In the genomic region with DNA sequence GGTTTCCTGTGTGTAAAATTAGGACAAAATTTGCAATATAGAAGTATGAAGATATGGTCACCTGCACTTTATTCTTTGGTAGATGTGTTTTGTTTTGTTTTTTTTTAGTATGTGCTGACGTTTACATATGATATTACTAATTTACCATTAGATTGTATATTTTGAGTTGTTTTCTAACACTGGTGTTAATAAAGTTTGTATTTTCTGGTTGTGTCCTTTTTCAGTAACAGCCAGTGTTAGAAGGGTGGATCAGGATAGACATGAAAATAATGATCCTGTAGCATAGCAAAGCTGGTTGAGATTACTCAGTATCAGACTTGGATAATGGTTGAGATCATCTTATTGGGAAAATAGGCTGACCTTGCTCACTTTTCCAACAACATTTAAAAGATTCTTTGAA, we compare ENCODE assay signal across 1 cellular context.
TF ChIP-seq lines count a peak whose summit lies in the region.

No MANE protein-coding gene starts in this region.

TF ChIP-seq in GM12878, 131 proteins besides CTCF, POLR2A, EP300 and RAD21:
- TF ChIP-seq, protein P1, sequence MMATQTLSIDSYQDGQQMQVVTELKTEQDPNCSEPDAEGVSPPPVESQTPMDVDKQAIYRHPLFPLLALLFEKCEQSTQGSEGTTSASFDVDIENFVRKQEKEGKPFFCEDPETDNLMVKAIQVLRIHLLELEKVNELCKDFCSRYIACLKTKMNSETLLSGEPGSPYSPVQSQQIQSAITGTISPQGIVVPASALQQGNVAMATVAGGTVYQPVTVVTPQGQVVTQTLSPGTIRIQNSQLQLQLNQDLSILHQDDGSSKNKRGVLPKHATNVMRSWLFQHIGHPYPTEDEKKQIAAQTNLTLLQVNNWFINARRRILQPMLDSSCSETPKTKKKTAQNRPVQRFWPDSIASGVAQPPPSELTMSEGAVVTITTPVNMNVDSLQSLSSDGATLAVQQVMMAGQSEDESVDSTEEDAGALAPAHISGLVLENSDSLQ (IDR thresholded peaks at IDR 0.05) = no peak
- TF ChIP-seq, protein P2, sequence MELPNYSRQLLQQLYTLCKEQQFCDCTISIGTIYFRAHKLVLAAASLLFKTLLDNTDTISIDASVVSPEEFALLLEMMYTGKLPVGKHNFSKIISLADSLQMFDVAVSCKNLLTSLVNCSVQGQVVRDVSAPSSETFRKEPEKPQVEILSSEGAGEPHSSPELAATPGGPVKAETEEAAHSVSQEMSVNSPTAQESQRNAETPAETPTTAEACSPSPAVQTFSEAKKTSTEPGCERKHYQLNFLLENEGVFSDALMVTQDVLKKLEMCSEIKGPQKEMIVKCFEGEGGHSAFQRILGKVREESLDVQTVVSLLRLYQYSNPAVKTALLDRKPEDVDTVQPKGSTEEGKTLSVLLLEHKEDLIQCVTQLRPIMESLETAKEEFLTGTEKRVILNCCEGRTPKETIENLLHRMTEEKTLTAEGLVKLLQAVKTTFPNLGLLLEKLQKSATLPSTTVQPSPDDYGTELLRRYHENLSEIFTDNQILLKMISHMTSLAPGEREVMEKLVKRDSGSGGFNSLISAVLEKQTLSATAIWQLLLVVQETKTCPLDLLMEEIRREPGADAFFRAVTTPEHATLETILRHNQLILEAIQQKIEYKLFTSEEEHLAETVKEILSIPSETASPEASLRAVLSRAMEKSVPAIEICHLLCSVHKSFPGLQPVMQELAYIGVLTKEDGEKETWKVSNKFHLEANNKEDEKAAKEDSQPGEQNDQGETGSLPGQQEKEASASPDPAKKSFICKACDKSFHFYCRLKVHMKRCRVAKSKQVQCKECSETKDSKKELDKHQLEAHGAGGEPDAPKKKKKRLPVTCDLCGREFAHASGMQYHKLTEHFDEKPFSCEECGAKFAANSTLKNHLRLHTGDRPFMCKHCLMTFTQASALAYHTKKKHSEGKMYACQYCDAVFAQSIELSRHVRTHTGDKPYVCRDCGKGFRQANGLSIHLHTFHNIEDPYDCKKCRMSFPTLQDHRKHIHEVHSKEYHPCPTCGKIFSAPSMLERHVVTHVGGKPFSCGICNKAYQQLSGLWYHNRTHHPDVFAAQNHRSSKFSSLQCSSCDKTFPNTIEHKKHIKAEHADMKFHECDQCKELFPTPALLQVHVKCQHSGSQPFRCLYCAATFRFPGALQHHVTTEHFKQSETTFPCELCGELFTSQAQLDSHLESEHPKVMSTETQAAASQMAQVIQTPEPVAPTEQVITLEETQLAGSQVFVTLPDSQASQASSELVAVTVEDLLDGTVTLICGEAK (IDR thresholded peaks at IDR 0.05; ENCODE audit: borderline replicate concordance) = peak; percentile 64; the same call in 1 of the 2 replicates
